In genomic region chr5:35367534-35367933, GRCh38 we compare ENCODE assay signal across 35 cellular contexts.
"Had no signal": no experiment of that assay in that cellular context is flagged by ENCODE, and none has a peak within 500 bp of the region (broad histone marks: within the 10 kb centered on the region; RNA-seq: fewer than 3 reads in every experiment).

No MANE protein-coding gene starts in this region.

- H3K36me3 Mint-ChIP-seq: activated CD4-positive, alpha-beta memory T cell treated with anti-CD3 and anti-CD28 coated beads for 36 hours; activated CD8-positive, alpha-beta memory T cell treated with anti-CD3 and anti-CD28 coated beads, Interleukin-2, amount 10 ng/mL, durations not matched to agents 7 days and 5 days; activated naive CD4-positive, alpha-beta T cell treated with anti-CD3 and anti-CD28 coated beads, Interleukin-2, amount 50 U/mL, for 24 hours; activated naive CD8-positive, alpha-beta T cell treated with anti-CD3 and anti-CD28 coated beads for 36 hours had no signal

- H3K9me3 ChIP-seq: adrenal gland, ascending aorta, gastrocnemius medialis had no signal

- H3K9me3 Mint-ChIP-seq: activated CD4-positive, alpha-beta memory T cell treated with anti-CD3 and anti-CD28 coated beads for 36 hours; activated CD4-positive, alpha-beta T cell treated with anti-CD3 and anti-CD28 coated beads, Interleukin-2, amount 10 ng/mL, durations not matched to agents 24 days and 14 days; activated naive CD4-positive, alpha-beta T cell treated with anti-CD3 and anti-CD28 coated beads for 36 hours; activated naive CD4-positive, alpha-beta T cell treated with anti-CD3 and anti-CD28 coated beads, Interleukin-2, amount 50 U/mL, for 24 hours; activated naive CD8-positive, alpha-beta T cell treated with anti-CD3 and anti-CD28 coated beads for 36 hours; activated naive CD8-positive, alpha-beta T cell treated with anti-CD3 and anti-CD28 coated beads, Interleukin-2, amount 50 U/mL, for 24 hours; activated T-helper 1 cell treated with anti-CD3 and anti-CD28 coated beads, Interleukin-12 subunit alpha, Interleukin-12 subunit beta, Interleukin-2, Interleukin-4 antibody, amounts not matched to agents 30 ng/mL and 10 ng/mL and 1 ng/mL, durations not matched to agents 14 hours and 24 hours and 36 hours; activated T-helper 2 cell treated with anti-CD3 and anti-CD28 coated beads, Interferon-gamma antibody, Interleukin-2, Interleukin-4, amounts not matched to agents 10 μg/mL and 5 μg/mL and 100 μg/mL, durations not matched to agents 14 hours and 24 hours and 36 hours; dendritic cell treated with granulocyte-macrophage colony-stimulating factor and Interleukin-4, amounts not matched to agents 40 ng/mL and 50 ng/mL, for 4 days; endodermal cell; T-helper 2 cell treated with Interferon-gamma antibody and Interleukin-4, amounts not matched to agents 5 μg/mL and 100 μg/mL, for 36 hours had no signal

- H3K27ac Mint-ChIP-seq: activated CD4-positive, alpha-beta memory T cell treated with anti-CD3 and anti-CD28 coated beads for 36 hours; activated CD4-positive, alpha-beta T cell treated with anti-CD3 and anti-CD28 coated beads for 36 hours; activated CD4-positive, alpha-beta T cell treated with anti-CD3 and anti-CD28 coated beads, Interleukin-2, amount 10 ng/mL, durations not matched to agents 24 days and 14 days; activated CD8-positive, alpha-beta memory T cell treated with anti-CD3 and anti-CD28 coated beads, Interleukin-2, amount 10 ng/mL, durations not matched to agents 7 days and 5 days; activated CD8-positive, alpha-beta T cell treated with anti-CD3 and anti-CD28 coated beads, Interleukin-2, amount 10 ng/mL, durations not matched to agents 7 days and 5 days; activated naive CD4-positive, alpha-beta T cell treated with anti-CD3 and anti-CD28 coated beads for 36 hours; activated naive CD4-positive, alpha-beta T cell treated with anti-CD3 and anti-CD28 coated beads, Interleukin-2, amount 50 U/mL, for 24 hours; activated naive CD8-positive, alpha-beta T cell treated with anti-CD3 and anti-CD28 coated beads for 36 hours; activated naive CD8-positive, alpha-beta T cell treated with anti-CD3 and anti-CD28 coated beads, Interleukin-2, amount 50 U/mL, for 24 hours; activated T-helper 1 cell treated with anti-CD3 and anti-CD28 coated beads, Interleukin-12 subunit alpha, Interleukin-12 subunit beta, Interleukin-2, Interleukin-4 antibody, amounts not matched to agents 30 ng/mL and 10 ng/mL and 1 ng/mL, durations not matched to agents 14 hours and 24 hours and 36 hours; activated T-helper 2 cell treated with anti-CD3 and anti-CD28 coated beads, Interferon-gamma antibody, Interleukin-2, Interleukin-4, amounts not matched to agents 10 μg/mL and 5 μg/mL and 100 μg/mL, durations not matched to agents 14 hours and 24 hours and 36 hours; dendritic cell treated with granulocyte-macrophage colony-stimulating factor and Interleukin-4, amounts not matched to agents 40 ng/mL and 50 ng/mL, for 4 days; endodermal cell; T-helper 17 cell; T-helper 2 cell treated with Interferon-gamma antibody and Interleukin-4, amounts not matched to agents 5 μg/mL and 100 μg/mL, for 36 hours had no signal

- DNase-seq: activated CD4-positive, alpha-beta memory T cell treated with anti-CD3 and anti-CD28 coated beads for 36 hours; activated CD4-positive, alpha-beta T cell treated with anti-CD3 and anti-CD28 coated beads for 36 hours; activated CD4-positive, alpha-beta T cell treated with anti-CD3 and anti-CD28 coated beads, Interleukin-2, amount 10 ng/mL, durations not matched to agents 24 days and 14 days; activated CD4-positive, CD25-positive, alpha-beta regulatory T cell; activated CD4-positive, CD25-positive, alpha-beta regulatory T cell treated with anti-CD3 and anti-CD28 coated beads, Interleukin-2, amount 50 U/mL, for 72 hours; activated CD8-positive, alpha-beta memory T cell treated with anti-CD3 and anti-CD28 coated beads, Interleukin-2, amount 10 ng/mL, durations not matched to agents 7 days and 5 days; activated CD8-positive, alpha-beta memory T cell treated with anti-CD3 and anti-CD28 coated beads, Interleukin-2, amount 50 U/mL, for 4 hours; activated CD8-positive, alpha-beta T cell treated with anti-CD3 and anti-CD28 coated beads, Interleukin-2, amount 10 ng/mL, durations not matched to agents 7 days and 5 days; activated effector memory CD4-positive, alpha-beta T cell treated with anti-CD3 and anti-CD28 coated beads, Interleukin-2, amount 50 U/mL, for 16 hours; activated naive CD4-positive, alpha-beta T cell treated with anti-CD3 and anti-CD28 coated beads for 36 hours; activated naive CD8-positive, alpha-beta T cell treated with anti-CD3 and anti-CD28 coated beads for 36 hours; activated naive CD8-positive, alpha-beta T cell treated with anti-CD3 and anti-CD28 coated beads, Interleukin-2, amount 50 U/mL, for 24 hours; activated T-cell treated with anti-CD3 and anti-CD28 coated beads, Interleukin-2, amount 50 U/mL, for 1 hour; activated T-cell treated with anti-CD3 and anti-CD28 coated beads, Interleukin-2, amount 50 U/mL, for 48 hours; adrenal gland; brain microvascular endothelial cell; dorsolateral prefrontal cortex; effector memory CD4-positive, alpha-beta T cell; endodermal cell; foreskin keratinocyte; gastrocnemius medialis; glutamatergic neuron; T-helper 1 cell; T-helper 17 cell; T1000; WERI-Rb-1 had no signal

- H3K4me1 ChIP-seq: adrenal gland, ascending aorta, foreskin keratinocyte, gastrocnemius medialis had no signal

- ATAC-seq: activated CD4-positive, alpha-beta T cell treated with anti-CD3 and anti-CD28 coated beads for 36 hours; activated CD8-positive, alpha-beta memory T cell treated with anti-CD3 and anti-CD28 coated beads, Interleukin-2, amount 10 ng/mL, durations not matched to agents 7 days and 5 days; activated CD8-positive, alpha-beta T cell treated with anti-CD3 and anti-CD28 coated beads, Interleukin-2, amount 10 ng/mL, durations not matched to agents 7 days and 5 days; activated naive CD8-positive, alpha-beta T cell treated with anti-CD3 and anti-CD28 coated beads, Interleukin-2, amount 50 U/mL, for 24 hours; esophagus mucosa; foreskin keratinocyte; gastrocnemius medialis; T-helper 17 cell had no signal

- H3K27me3 ChIP-seq: adrenal gland, ascending aorta, brain microvascular endothelial cell, gastrocnemius medialis had no signal

- H3K27ac ChIP-seq: adrenal gland, ascending aorta, brain microvascular endothelial cell, coronary artery, dorsolateral prefrontal cortex, foreskin keratinocyte, gastrocnemius medialis, WERI-Rb-1 had no signal

- H3K36me3 ChIP-seq: adrenal gland, ascending aorta, brain microvascular endothelial cell, gastrocnemius medialis, WERI-Rb-1 had no signal

- H3K27me3 Mint-ChIP-seq: dendritic cell treated with granulocyte-macrophage colony-stimulating factor and Interleukin-4, amounts not matched to agents 40 ng/mL and 50 ng/mL, for 4 days had no signal

- H3K4me3 ChIP-seq: adrenal gland, ascending aorta, coronary artery, dorsolateral prefrontal cortex, gastrocnemius medialis had no signal

- H3K4me1 Mint-ChIP-seq: activated CD4-positive, alpha-beta T cell treated with anti-CD3 and anti-CD28 coated beads for 36 hours; activated CD4-positive, alpha-beta T cell treated with anti-CD3 and anti-CD28 coated beads, Interleukin-2, amount 10 ng/mL, durations not matched to agents 24 days and 14 days; activated CD8-positive, alpha-beta memory T cell treated with anti-CD3 and anti-CD28 coated beads, Interleukin-2, amount 10 ng/mL, durations not matched to agents 7 days and 5 days; activated naive CD4-positive, alpha-beta T cell treated with anti-CD3 and anti-CD28 coated beads, Interleukin-2, amount 50 U/mL, for 24 hours; activated naive CD8-positive, alpha-beta T cell treated with anti-CD3 and anti-CD28 coated beads for 36 hours; activated naive CD8-positive, alpha-beta T cell treated with anti-CD3 and anti-CD28 coated beads, Interleukin-2, amount 50 U/mL, for 24 hours; central memory CD8-positive, alpha-beta T cell had no signal

- H3K4me3 Mint-ChIP-seq: activated CD4-positive, alpha-beta memory T cell treated with anti-CD3 and anti-CD28 coated beads for 36 hours; activated CD4-positive, alpha-beta T cell treated with anti-CD3 and anti-CD28 coated beads for 36 hours; activated CD4-positive, alpha-beta T cell treated with anti-CD3 and anti-CD28 coated beads, Interleukin-2, amount 10 ng/mL, durations not matched to agents 24 days and 14 days; activated CD8-positive, alpha-beta memory T cell treated with anti-CD3 and anti-CD28 coated beads, Interleukin-2, amount 10 ng/mL, durations not matched to agents 7 days and 5 days; activated CD8-positive, alpha-beta T cell treated with anti-CD3 and anti-CD28 coated beads, Interleukin-2, amount 10 ng/mL, durations not matched to agents 7 days and 5 days; activated naive CD4-positive, alpha-beta T cell treated with anti-CD3 and anti-CD28 coated beads for 36 hours; activated naive CD4-positive, alpha-beta T cell treated with anti-CD3 and anti-CD28 coated beads, Interleukin-2, amount 50 U/mL, for 24 hours; activated naive CD8-positive, alpha-beta T cell treated with anti-CD3 and anti-CD28 coated beads for 36 hours; activated naive CD8-positive, alpha-beta T cell treated with anti-CD3 and anti-CD28 coated beads, Interleukin-2, amount 50 U/mL, for 24 hours; activated T-helper 1 cell treated with anti-CD3 and anti-CD28 coated beads, Interleukin-12 subunit alpha, Interleukin-12 subunit beta, Interleukin-2, Interleukin-4 antibody, amounts not matched to agents 30 ng/mL and 10 ng/mL and 1 ng/mL, durations not matched to agents 14 hours and 24 hours and 36 hours; central memory CD8-positive, alpha-beta T cell; dendritic cell treated with granulocyte-macrophage colony-stimulating factor and Interleukin-4, amounts not matched to agents 40 ng/mL and 50 ng/mL, for 4 days; endodermal cell; T-helper 17 cell; T-helper 2 cell treated with Interferon-gamma antibody and Interleukin-4, amounts not matched to agents 5 μg/mL and 100 μg/mL, for 36 hours had no signal
